ENCODE assay signal across 8 cellular contexts in genomic region chr9:127224178-127224882, GRCh38. TPM values are rescaled to one million over a fixed set of nuclear protein-coding genes. Genes with fewer than 3 reads are reported as not detected.
DNase-seq lines count a peak whose midpoint lies in the region; ATAC-seq, FAIRE-seq and TF ChIP-seq lines count a peak whose summit lies in the region.

No MANE protein-coding gene starts in this region.

- H3K4me1 ChIP-seq in HCT116 (ENCODE audit: control insufficient read depth in 1 of 2, insufficient read depth in 2 of 2, low read length in 2 of 2) (peaks cover 8 to 26% of the 10 kb centered on the region in 2 experiments; a peak in 3 of 4 replicates), cardiac muscle cell (ENCODE audit: low read depth) (no peaks in the 10 kb centered on the region), parathyroid adenoma (peaks cover 4% of the 10 kb centered on the region), thyroid gland (peaks cover 6 to 7% of the 10 kb centered on the region in 2 donors)

- H3K27ac ChIP-seq in HCT116 (ENCODE audit: low read depth, low read length), result peak overlapping the region; percentile 64; the same call in 1 of the 2 replicates
- H3K27ac ChIP-seq in cardiac muscle cell, result peak overlapping the region; percentile 72
- H3K27ac ChIP-seq in parathyroid adenoma, result peak overlapping the region; percentile 68
- H3K27ac ChIP-seq in thyroid gland, result peak overlapping the region; percentile 60 to 89 (median 66)

- H3K4me3 ChIP-seq in HCT116 (replicated peaks in 1 of 2; ENCODE audit: low read depth in 1 of 2, low read length in 2 of 2) (peak overlapping the region; percentile 47 to 56), NB4 (ENCODE audit: low read depth, low read length) (no peak overlapping the region), cardiac muscle cell (peak overlapping the region; percentile 48), parathyroid adenoma (ENCODE audit: low read depth, low read length) (peak overlapping the region; percentile 73), thyroid gland (replicated peaks in 1 of 3) (peak overlapping the region in 2 of 3 donors; percentile 34 to 53)

- RAD21 ChIA-PET in HCT116 (lab: Charles Lee; ENCODE audit: low non-redundant PET in 1 of 2, low total read pairs in 2 of 2, uncharacterized antibody in 2 of 2, unreplicated experiment in 2 of 2), result interaction anchor here (0.6 to 1.9 kb wide), 5 partner anchors 10 to 173 kb away, joined by 4 to 9 read pairs (median 5); partner anchors contain the start of gene SLC2A8 (in 2 of the 2)

- peaks cover 17% of the 10 kb centered on the region for H3K27me3 Mint-ChIP-seq in activated naive CD8-positive, alpha-beta T cell treated with anti-CD3 and anti-CD28 coated beads, Interleukin-2, amount 50 U/mL, for 24 hours

- H3K4me3 Mint-ChIP-seq in activated naive CD8-positive, alpha-beta T cell treated with anti-CD3 and anti-CD28 coated beads, Interleukin-2, amount 50 U/mL, for 24 hours, result peak overlapping the region; percentile 77

- peak; percentile 84 for FAIRE-seq in G401.6 (lab: Jason Lieb, UNC)

- intact Hi-C loops in HCT116 (cut with micrococcal nuclease), result loop anchor here (1.0 kb wide), 1 partner anchor 172 kb away; no protein-coding TSS in a partner anchor
- intact Hi-C loops in thyroid gland (cut with DNase I), result loop anchor here (5.0 kb wide), 1 partner anchor 173 kb away; the partner anchor contains the start of gene SLC2A8

- WGBS in thyroid gland, 2 donors, result 1 to 2% methylated on average over 26 to 35 of the region's 56 CpGs

- CTCF ChIA-PET in HCT116 (lab: Charles Lee), result interaction anchor here (0.6 to 2.8 kb wide), 13 partner anchors 10 to 510 kb away, joined by 3 to 24 read pairs (median 5); partner anchors contain the start of genes SLC2A8 and TOR2A

- H3K9me3 Mint-ChIP-seq in activated naive CD8-positive, alpha-beta T cell treated with anti-CD3 and anti-CD28 coated beads, Interleukin-2, amount 50 U/mL, for 24 hours, result no peaks in the 10 kb centered on the region

- DNase-seq in HCT116 (ENCODE audit: low read depth, low spot score) (peak; percentile 85), NB4 (ENCODE audit: low read depth) (peak; percentile 62), SKM-1 treated with dmso at 0.1 percent for 144 hours (lab: John Stamatoyannopoulos, UW; ENCODE audit: unreplicated experiment) (peak; percentile 60), cardiac muscle cell (ENCODE audit: low read depth in 1 of 2, low spot score in 1 of 2) (peak; percentile 81 to 95), thyroid gland (peak; percentile 92 to 93)
- peak; percentile 85 for DNase-seq in activated naive CD8-positive, alpha-beta T cell treated with anti-CD3 and anti-CD28 coated beads, Interleukin-2, amount 50 U/mL, for 24 hours

- H3K27me3 ChIP-seq in HCT116 (ENCODE audit: insufficient read depth, low read length), result peaks cover 19% of the 10 kb centered on the region; the same call in 1 of the 2 replicates
- peaks cover 16% of the 10 kb centered on the region for H3K27me3 ChIP-seq in cardiac muscle cell
- no peaks in the 10 kb centered on the region for H3K27me3 ChIP-seq in parathyroid adenoma (ENCODE audit: control insufficient read depth, insufficient read depth, low read length)
- no peaks in the 10 kb centered on the region for H3K27me3 ChIP-seq in thyroid gland

- H3K9ac ChIP-seq in HCT116 (ENCODE audit: low read length) (peak overlapping the region; percentile 56), parathyroid adenoma (no peak overlapping the region)

- POLR2A ChIA-PET in HCT116 (lab: Charles Lee), result interaction anchor here (0.7 to 1.9 kb wide), 7 partner anchors 10 to 227 kb away, joined by 3 to 9 read pairs (median 3); partner anchors contain the start of genes LRSAM1, RPL12, SLC2A8 and ZNF79

- peak; percentile 82 for ATAC-seq in HCT116
- peak; percentile 74 for ATAC-seq in activated naive CD8-positive, alpha-beta T cell treated with anti-CD3 and anti-CD28 coated beads, Interleukin-2, amount 50 U/mL, for 24 hours

- H4K20me1 ChIP-seq in HCT116 (ENCODE audit: insufficient read depth), result no peaks in the 10 kb centered on the region

- H3K79me2 ChIP-seq in HCT116 (ENCODE audit: insufficient read depth, low read length) (peaks cover 4% of the 10 kb centered on the region; the same call in 1 of the 2 replicates), parathyroid adenoma (no peaks in the 10 kb centered on the region)

- H2AFZ ChIP-seq in HCT116 (ENCODE audit: low read depth, low read length, poor library complexity, severe bottlenecking) (peak overlapping the region; percentile 87), parathyroid adenoma (peak overlapping the region; percentile 87)

- H3K4me1 Mint-ChIP-seq in activated naive CD8-positive, alpha-beta T cell treated with anti-CD3 and anti-CD28 coated beads, Interleukin-2, amount 50 U/mL, for 24 hours, result peaks cover 23% of the 10 kb centered on the region

- BruUV-seq in HCT116 (replicated peaks; lab: Mats Ljungman, UMichigan), result no TSS peak

- peak overlapping the region; percentile 52 for H3K27ac Mint-ChIP-seq in activated naive CD8-positive, alpha-beta T cell treated with anti-CD3 and anti-CD28 coated beads, Interleukin-2, amount 50 U/mL, for 24 hours

- H3K9me3 ChIP-seq in HCT116 (ENCODE audit: control insufficient read depth in 1 of 2, insufficient read depth in 1 of 2, low read depth in 1 of 2, low read length in 2 of 2) (no peaks in the 10 kb centered on the region), cardiac muscle cell (ENCODE audit: low read depth) (no peaks in the 10 kb centered on the region), parathyroid adenoma (ENCODE audit: control insufficient read depth, low read length) (no peaks in the 10 kb centered on the region), thyroid gland (no peaks in the 10 kb centered on the region)

- H3K36me3 ChIP-seq in HCT116 (ENCODE audit: control insufficient read depth in 1 of 2, insufficient read depth in 2 of 2, low read length in 2 of 2) (no peaks in the 10 kb centered on the region), cardiac muscle cell (no peaks in the 10 kb centered on the region), parathyroid adenoma (ENCODE audit: control insufficient read depth, insufficient read depth, low read length) (no peaks in the 10 kb centered on the region), thyroid gland (no peaks in the 10 kb centered on the region)

- TF ChIP-seq POLR2A in HCT116 (IDR thresholded peaks at IDR 0.05; ENCODE audit: borderline replicate concordance, extremely low read depth, insufficient read depth, insufficient read length), result no peak
- no peak for TF ChIP-seq POLR2A in NB4 (IDR thresholded peaks at IDR 0.05; ENCODE audit: extremely low read depth, insufficient read length)
- peak in 1 of 2 donors; percentile 67 for TF ChIP-seq POLR2A in thyroid gland (IDR thresholded peaks at IDR 0.05)

- H3K9me2 ChIP-seq in HCT116 (ENCODE audit: insufficient read depth), result no peaks in the 10 kb centered on the region

- TF ChIP-seq CTCF in HCT116 (IDR thresholded peaks at IDR 0.05 in 2 of 3, conservative IDR thresholded peaks at IDR 0.05 in 1 of 3; ENCODE audit: borderline replicate concordance in 1 of 3, insufficient read depth in 1 of 3, low read depth in 2 of 3, low read length in 2 of 3), result no peak; a peak in 1 of 6 replicates
- no peak for TF ChIP-seq CTCF in NB4 (IDR thresholded peaks at IDR 0.05; ENCODE audit: low read depth, low read length)
- TF ChIP-seq CTCF in cardiac muscle cell (IDR thresholded peaks at IDR 0.05; ENCODE audit: low read depth, low read length), result peak; percentile 20
- TF ChIP-seq CTCF in parathyroid adenoma (IDR thresholded peaks at IDR 0.05), result peak; percentile 41
- TF ChIP-seq CTCF in thyroid gland (IDR thresholded peaks at IDR 0.05), result peak in 1 of 6 experiments; percentile 7

- H3K4me2 ChIP-seq in HCT116 (ENCODE audit: low read length), result peak overlapping the region; percentile 87
- H3K4me2 ChIP-seq in parathyroid adenoma (ENCODE audit: low read length), result peak overlapping the region; percentile 81

- no peak for TF ChIP-seq RAD21 in HCT116 (IDR thresholded peaks at IDR 0.05; ENCODE audit: low read depth)

- no peaks in the 10 kb centered on the region for H3K36me3 Mint-ChIP-seq in activated naive CD8-positive, alpha-beta T cell treated with anti-CD3 and anti-CD28 coated beads, Interleukin-2, amount 50 U/mL, for 24 hours (ENCODE audit: low read depth)

TF ChIP-seq in HCT116, 20 proteins besides CTCF, POLR2A, EP300 and RAD21:
- TF ChIP-seq FOSL1 (IDR thresholded peaks at IDR 0.05; ENCODE audit: low read depth) (no peak), ATF3 (IDR thresholded peaks at IDR 0.05) (no peak), ZFX (IDR thresholded peaks at IDR 0.05) (peak; percentile 68), POLR2AphosphoS5 (IDR thresholded peaks at IDR 0.05; ENCODE audit: low read depth, low read length) (0 out of 2 replicates have a peak, but pooled peaks have one; percentile 20), EGR1 (IDR thresholded peaks at IDR 0.05; ENCODE audit: low read depth) (0 out of 2 replicates have a peak, but pooled peaks have one; percentile 4), MAX (IDR thresholded peaks at IDR 0.05) (peak; percentile 84)

RNA-seq across cellular contexts. Expression of gene GARNL3, which starts 40.2 kb away (rescaled TPM):
- total RNA-seq in HCT116 (2021; ENCODE audit: unreplicated experiment) (8.8 TPM), cardiac muscle cell (27.4 and 34.2 TPM in 2 replicates), thyroid gland (10 to 100 TPM; 14.6 to 49.1 (median 20.1) TPM)
- polyA plus RNA-seq in HCT116 (2012), result 3.3 and 5.9 TPM in 2 replicates
- polyA plus RNA-seq in cardiac muscle cell, result 24.8 and 35.6 TPM in 2 replicates

Comparison
In these comparisons a context has a peak if more than half of its experiments do, and no peak if none do; other contexts are left out.
1. CTCF ChIP-seq: peak in cardiac muscle cell (single experiment) and parathyroid adenoma (single experiment); none in HCT116 (0 of 3) and NB4 (single experiment).
2. Peak in every context shown above with its lines, with median percentiles within 50 percentile points of each other: DNase-seq and H3K27ac ChIP-seq.